Comparison of ENCODE assay signal across 2 cellular contexts in the genomic region with DNA sequence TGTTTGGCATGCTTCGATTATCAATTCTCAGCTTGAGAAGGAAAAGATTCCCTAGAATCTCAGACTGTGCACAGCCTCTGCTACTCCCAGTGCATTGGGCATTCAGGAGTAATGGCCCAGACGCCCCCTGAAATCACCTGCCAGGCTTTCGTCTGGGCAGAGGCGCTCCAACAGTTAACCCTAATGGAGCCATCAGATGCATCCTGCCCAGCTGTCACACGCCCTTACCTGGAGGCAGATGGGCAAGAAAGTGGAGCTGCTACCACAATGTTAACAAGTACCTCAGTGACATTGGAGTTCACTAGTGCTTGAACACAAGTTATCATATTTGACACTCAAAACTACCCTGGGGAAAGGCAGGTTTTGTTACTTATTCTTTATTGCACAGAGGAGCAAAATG.
TF ChIP-seq lines count a peak whose summit lies in the region.

No MANE protein-coding gene starts in this region.

TF ChIP-seq in SK-N-SH, 30 proteins besides CTCF, POLR2A, EP300 and RAD21 (continued from another document):
- TF ChIP-seq, protein P1, sequence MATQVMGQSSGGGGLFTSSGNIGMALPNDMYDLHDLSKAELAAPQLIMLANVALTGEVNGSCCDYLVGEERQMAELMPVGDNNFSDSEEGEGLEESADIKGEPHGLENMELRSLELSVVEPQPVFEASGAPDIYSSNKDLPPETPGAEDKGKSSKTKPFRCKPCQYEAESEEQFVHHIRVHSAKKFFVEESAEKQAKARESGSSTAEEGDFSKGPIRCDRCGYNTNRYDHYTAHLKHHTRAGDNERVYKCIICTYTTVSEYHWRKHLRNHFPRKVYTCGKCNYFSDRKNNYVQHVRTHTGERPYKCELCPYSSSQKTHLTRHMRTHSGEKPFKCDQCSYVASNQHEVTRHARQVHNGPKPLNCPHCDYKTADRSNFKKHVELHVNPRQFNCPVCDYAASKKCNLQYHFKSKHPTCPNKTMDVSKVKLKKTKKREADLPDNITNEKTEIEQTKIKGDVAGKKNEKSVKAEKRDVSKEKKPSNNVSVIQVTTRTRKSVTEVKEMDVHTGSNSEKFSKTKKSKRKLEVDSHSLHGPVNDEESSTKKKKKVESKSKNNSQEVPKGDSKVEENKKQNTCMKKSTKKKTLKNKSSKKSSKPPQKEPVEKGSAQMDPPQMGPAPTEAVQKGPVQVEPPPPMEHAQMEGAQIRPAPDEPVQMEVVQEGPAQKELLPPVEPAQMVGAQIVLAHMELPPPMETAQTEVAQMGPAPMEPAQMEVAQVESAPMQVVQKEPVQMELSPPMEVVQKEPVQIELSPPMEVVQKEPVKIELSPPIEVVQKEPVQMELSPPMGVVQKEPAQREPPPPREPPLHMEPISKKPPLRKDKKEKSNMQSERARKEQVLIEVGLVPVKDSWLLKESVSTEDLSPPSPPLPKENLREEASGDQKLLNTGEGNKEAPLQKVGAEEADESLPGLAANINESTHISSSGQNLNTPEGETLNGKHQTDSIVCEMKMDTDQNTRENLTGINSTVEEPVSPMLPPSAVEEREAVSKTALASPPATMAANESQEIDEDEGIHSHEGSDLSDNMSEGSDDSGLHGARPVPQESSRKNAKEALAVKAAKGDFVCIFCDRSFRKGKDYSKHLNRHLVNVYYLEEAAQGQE (IDR thresholded peaks at IDR 0.05; ENCODE audit: low read depth, low read length): no peak
- TF ChIP-seq, protein P2, sequence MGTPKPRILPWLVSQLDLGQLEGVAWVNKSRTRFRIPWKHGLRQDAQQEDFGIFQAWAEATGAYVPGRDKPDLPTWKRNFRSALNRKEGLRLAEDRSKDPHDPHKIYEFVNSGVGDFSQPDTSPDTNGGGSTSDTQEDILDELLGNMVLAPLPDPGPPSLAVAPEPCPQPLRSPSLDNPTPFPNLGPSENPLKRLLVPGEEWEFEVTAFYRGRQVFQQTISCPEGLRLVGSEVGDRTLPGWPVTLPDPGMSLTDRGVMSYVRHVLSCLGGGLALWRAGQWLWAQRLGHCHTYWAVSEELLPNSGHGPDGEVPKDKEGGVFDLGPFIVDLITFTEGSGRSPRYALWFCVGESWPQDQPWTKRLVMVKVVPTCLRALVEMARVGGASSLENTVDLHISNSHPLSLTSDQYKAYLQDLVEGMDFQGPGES (IDR thresholded peaks at IDR 0.05; ENCODE audit: low read depth, low read length): no peak
- TF ChIP-seq SMC3 (IDR thresholded peaks at IDR 0.05; ENCODE audit: low read depth, low read length) (no peak), RFX5 (IDR thresholded peaks at IDR 0.05; ENCODE audit: low read length) (no peak)

TF ChIP-seq in SK-N-SH treated with all-trans-retinoic acid at 6 μM for 48 hours, 23 proteins besides CTCF, POLR2A, EP300 and RAD21 (continued from another document):
- TF ChIP-seq PPARA (CRISPR knock-in tag; IDR thresholded peaks at IDR 0.05; ENCODE audit: borderline replicate concordance): no peak
